In genomic region chr6:84657486-84657885, GRCh38 we compare ENCODE assay signal across 17 cellular contexts.
DNase-seq lines count a peak whose midpoint lies in the region; TF ChIP-seq lines count a peak whose summit lies in the region.
"Had no signal": no experiment of that assay in that cellular context is flagged by ENCODE, and none has a peak within 500 bp of the region (broad histone marks: within the 10 kb centered on the region; RNA-seq: fewer than 3 reads in every experiment).

No MANE protein-coding gene starts in this region.

- POLR2A ChIA-PET in HEK293 (lab: Yijun Ruan, JAX): no interaction called here

- H3K36me3 Mint-ChIP-seq in chondrocyte (ENCODE audit: low read depth): no peaks in the 10 kb centered on the region
- H3K36me3 Mint-ChIP-seq: IgD-negative memory B cell had no signal

- no peaks in the 10 kb centered on the region for H3K36me3 ChIP-seq in HEK293 (ENCODE audit: control insufficient read depth in 2 of 2, insufficient read depth in 1 of 2, low read length in 2 of 2)
- H3K36me3 ChIP-seq: BLaER1 had no signal

- TF ChIP-seq CTCF in HEK293 (tag by site-specific recombination; IDR thresholded peaks at IDR 0.05) (no peak), chondrocyte (IDR thresholded peaks at IDR 0.05) (no peak)

- no peak overlapping the region for H3K4me3 ChIP-seq in HEK293 (ENCODE audit: low read depth, low read length)
- H3K4me3 ChIP-seq: BLaER1 had no signal

- H3K9me3 Mint-ChIP-seq in chondrocyte (ENCODE audit: low read depth): no peaks in the 10 kb centered on the region

- no peaks in the 10 kb centered on the region for H3K4me1 ChIP-seq in HEK293 (ENCODE audit: control insufficient read depth, insufficient read depth, low read length)
- H3K4me1 ChIP-seq: BLaER1 had no signal

- DNase-seq in EH (ENCODE audit: low read depth) (peak; percentile 9), amniotic epithelial cell (ENCODE audit: low read depth) (peak; percentile 65), iris pigment epithelial cell (ENCODE audit: low read depth) (peak; percentile 14), chondrocyte (ENCODE audit: low spot score) (no peak), occipital lobe (lab: John Stamatoyannopoulos, UW) (no peak)
- no peak for DNase-seq in activated CD8-positive, alpha-beta memory T cell treated with anti-CD3 and anti-CD28 coated beads for 24 hours
- DNase-seq: CD4-positive, alpha-beta T cell; GOT3; MV-4-11; NCI-H1694; NCI-H2081; NCI-H2171; NCI-H524 treated with DMSO at 0.1 percent for 48 hours; NCI-H82 had no signal

- no peak overlapping the region for H3K27ac ChIP-seq in HEK293 (ENCODE audit: extremely low read depth, low read depth, low read length)
- H3K27ac ChIP-seq: BLaER1 had no signal

- H3K9me3 ChIP-seq in HEK293 (ENCODE audit: control insufficient read depth, insufficient read depth, low read depth, low read length): no peaks in the 10 kb centered on the region
- H3K9me3 ChIP-seq: BLaER1 had no signal

- CTCF ChIA-PET in HEK293 (lab: Yijun Ruan, JAX): interaction anchor here (1.1 kb wide), 2 partner anchors 12 to 28 kb away, joined by 3 to 4 read pairs; no protein-coding TSS in a partner anchor

- no peak overlapping the region for H3K27ac Mint-ChIP-seq in chondrocyte (ENCODE audit: unreplicated experiment)
- H3K27ac Mint-ChIP-seq: CD4-positive, alpha-beta T cell; IgD-negative memory B cell had no signal

- H3K4me1 Mint-ChIP-seq in chondrocyte (ENCODE audit: low read depth): peaks cover 28% of the 10 kb centered on the region
- H3K4me1 Mint-ChIP-seq: IgD-negative memory B cell had no signal

- no peak overlapping the region for H3K4me3 Mint-ChIP-seq in chondrocyte (ENCODE audit: unreplicated experiment)
- H3K4me3 Mint-ChIP-seq: CD4-positive, alpha-beta T cell; IgD-negative memory B cell had no signal

- H3K27me3 Mint-ChIP-seq in chondrocyte (ENCODE audit: low read depth): no peaks in the 10 kb centered on the region
- H3K27me3 Mint-ChIP-seq: CD4-positive, alpha-beta T cell; IgD-negative memory B cell had no signal

TF ChIP-seq in HEK293, 187 proteins besides CTCF, POLR2A, EP300 and RAD21:
- TF ChIP-seq ZNF423 (tag by site-specific recombination; IDR thresholded peaks at IDR 0.05): no peak
- peak; percentile 44; the same call in 1 of the 2 replicates for TF ChIP-seq ZNF629 (tag by site-specific recombination; IDR thresholded peaks at IDR 0.05)
- no peak for TF ChIP-seq ZNF18 (tag by site-specific recombination; IDR thresholded peaks at IDR 0.05)
- no peak for TF ChIP-seq ZNF266 (tag by site-specific recombination; IDR thresholded peaks at IDR 0.05; ENCODE audit: low read depth)
TF ChIP-seq in HEK293: peak in this region for 1.

Comparison
In these comparisons a context has a peak if more than half of its experiments do, and no peak if none do; other contexts are left out.
1. DNase-seq: peak in EH (single experiment), amniotic epithelial cell (single experiment) and iris pigment epithelial cell (single experiment); none in chondrocyte (single experiment), occipital lobe (single experiment) and activated CD8-positive, alpha-beta memory T cell treated with anti-CD3 and anti-CD28 coated beads for 24 hours (single experiment).